In the genomic region with DNA sequence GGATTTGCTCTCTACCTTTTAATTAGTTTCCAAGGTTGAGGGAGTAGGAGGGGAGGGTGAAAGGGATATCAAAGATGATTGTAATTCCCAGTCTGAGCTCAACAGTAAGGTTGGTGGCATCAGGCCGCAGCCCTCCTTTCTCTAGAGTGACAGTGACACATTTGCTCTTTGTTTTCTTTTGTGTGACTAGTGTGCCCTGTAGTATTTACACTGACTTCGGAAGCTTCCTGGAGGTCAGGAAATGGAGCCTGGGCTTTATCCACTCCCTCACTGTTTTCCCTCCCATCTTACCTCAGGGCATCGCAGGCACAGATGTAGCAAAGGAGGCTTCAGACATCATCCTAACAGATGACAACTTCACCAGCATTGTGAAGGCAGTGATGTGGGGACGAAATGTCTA, we compare ENCODE assay signal across 25 cellular contexts. TPM values are rescaled to one million over a fixed set of nuclear protein-coding genes. Genes with fewer than 3 reads are reported as not detected.
A peak's percentile ranks its signal among the peaks of the same experiment; 100 is the strongest.
DNase-seq lines count a peak whose midpoint lies in the region; ATAC-seq, FAIRE-seq and TF ChIP-seq lines count a peak whose summit lies in the region.
"Had no signal": no experiment of that assay in that cellular context is flagged by ENCODE, and none has a peak within 500 bp of the region (broad histone marks: within the 10 kb centered on the region; RNA-seq: fewer than 3 reads in every experiment).

No MANE protein-coding gene starts in this region.

- in situ Hi-C loops in K562 (cut with MboI): no loop called here

- POLR2A ChIA-PET in K562 (lab: Yijun Ruan, JAX): interaction anchor here (0.7 to 1.3 kb wide), 2 partner anchors 9 to 22 kb away, joined by 3 to 4 read pairs; no protein-coding TSS in a partner anchor

- TF ChIP-seq CTCF in K562 (IDR thresholded peaks at IDR 0.05 in 2 of 3, conservative IDR thresholded peaks at IDR 0.05 in 1 of 3; ENCODE audit: insufficient read depth in 2 of 3, low read depth in 1 of 3, low read length in 3 of 3) (no peak), nephron progenitor cell (IDR thresholded peaks at IDR 0.05) (no peak)

- peaks cover 48% of the 10 kb centered on the region for H3K36me3 ChIP-seq in K562 (ENCODE audit: control insufficient read depth, insufficient read depth, low read length)

- H3K4me3 ChIP-seq in K562: no peak overlapping the region
- H3K4me3 ChIP-seq: SK-N-MC had no signal

- DNase-seq in SIG-M5 treated with dmso at 0.1 percent for 504 hours (lab: John Stamatoyannopoulos, UW; ENCODE audit: unreplicated experiment): peak; percentile 19
- DNase-seq in SIG-M5 (lab: John Stamatoyannopoulos, UW): no peak
- peak; percentile 8 for DNase-seq in NCI-H146 treated with DMSO at 0.1 percent for 48 hours (lab: John Stamatoyannopoulos, UW; ENCODE audit: unreplicated experiment)
- DNase-seq in K562 (ENCODE audit: extremely low read depth in 1 of 4, low spot score in 3 of 4): no peak
- no peak for DNase-seq in nephron progenitor cell
- DNase-seq in NCI-H2171 (lab: John Stamatoyannopoulos, UW): no peak
- DNase-seq in caudate nucleus (lab: John Stamatoyannopoulos, UW): no peak
- DNase-seq in activated CD8-positive, alpha-beta memory T cell treated with anti-CD3 and anti-CD28 coated beads, Interleukin-2, amount 50 U/mL, for 4 hours: no peak
- DNase-seq: Calu3, GDM1, GOT3, HCEC 1CT, NCI-H1092 treated with DMSO at 0.1 percent for 48 hours, NCI-H1694, NCI-H2029 treated with DMSO at 0.1 percent for 48 hours, NCI-H345, NCI-H510A treated with DMSO at 0.1 percent for 48 hours, NCI-H774, Right ventricle myocardium superior, RPMI8226 had no signal

- no peak overlapping the region for H2AFZ ChIP-seq in K562 (ENCODE audit: low read depth, low read length)

- H3K27me3 ChIP-seq in K562 (ENCODE audit: control insufficient read depth in 2 of 2, insufficient read depth in 2 of 2, low read length in 2 of 2): no peaks in the 10 kb centered on the region

- H3K9me1 ChIP-seq in K562 (ENCODE audit: control insufficient read depth, insufficient read depth, low read length): no peaks in the 10 kb centered on the region

- CTCF ChIA-PET in K562 (lab: Yijun Ruan, JAX; ENCODE audit: low intra/inter-chr PET ratio): no interaction called here

- no peak for ATAC-seq in K562

- intact Hi-C loops in K562 (cut with micrococcal nuclease): no loop called here

- no peak for TF ChIP-seq EP300 in K562 (IDR thresholded peaks at IDR 0.05; ENCODE audit: low read length)

- H3K79me2 ChIP-seq in K562 (ENCODE audit: control insufficient read depth, insufficient read depth, low read length): no peaks in the 10 kb centered on the region

- no peak overlapping the region for H3K4me2 ChIP-seq in K562 (ENCODE audit: insufficient read depth, low read length)

- H3K9me3 Mint-ChIP-seq in nephron progenitor cell: no peaks in the 10 kb centered on the region
- H3K9me3 Mint-ChIP-seq: IgD-negative memory B cell had no signal

- peak; percentile 40 for FAIRE-seq in K562 (lab: Jason Lieb, UNC)
- FAIRE-seq: GM12891 had no signal

- peaks cover 42% of the 10 kb centered on the region for H3K36me3 Mint-ChIP-seq in nephron progenitor cell (ENCODE audit: low read depth)

- no peak overlapping the region for H3K4me3 Mint-ChIP-seq in nephron progenitor cell
- H3K4me3 Mint-ChIP-seq: IgD-negative memory B cell had no signal

- H3K27ac Mint-ChIP-seq in nephron progenitor cell: peak overlapping the region; percentile 90

- H4K20me1 ChIP-seq in K562 (replicated peaks; ENCODE audit: control insufficient read depth, insufficient read depth, low read length): no peaks in the 10 kb centered on the region

- no peak for TF ChIP-seq POLR2A in K562 (conservative IDR thresholded peaks at IDR 0.05)

- 73% methylated on average over 4 of the region's 4 CpGs for WGBS in K562 (ENCODE audit: insufficient coverage, low coverage, missing lambda C conversion rate)

- H3K27ac ChIP-seq in K562 (ENCODE audit: extremely low read depth, low read depth, low read length) (no peak overlapping the region), caudate nucleus (ENCODE audit: low read depth, low read length) (no peak overlapping the region)
- H3K27ac ChIP-seq: SK-N-MC had no signal

- peaks cover 13% of the 10 kb centered on the region for H3K4me1 Mint-ChIP-seq in nephron progenitor cell

- H3K9me3 ChIP-seq in K562 (replicated peaks; ENCODE audit: control insufficient read depth, insufficient read depth, low read depth, low read length): no peaks in the 10 kb centered on the region

- H3K4me1 ChIP-seq in K562 (replicated peaks in 1 of 2; ENCODE audit: control insufficient read depth in 2 of 2, insufficient read depth in 2 of 2, low read length in 2 of 2): no peaks in the 10 kb centered on the region

- TF ChIP-seq RAD21 in K562 (CRISPR knock-in tag; conservative IDR thresholded peaks at IDR 0.05 in 1 of 2, IDR thresholded peaks at IDR 0.05 in 1 of 2): no peak

- BruUV-seq in K562 (replicated peaks; lab: Mats Ljungman, UMichigan): no TSS peak

- peaks cover 4% of the 10 kb centered on the region for H3K27me3 Mint-ChIP-seq in nephron progenitor cell (ENCODE audit: low read depth, poor library complexity)
- H3K27me3 Mint-ChIP-seq: IgD-negative memory B cell had no signal

- H3K9ac ChIP-seq in K562 (ENCODE audit: insufficient read depth in 1 of 2, low read depth in 2 of 2, low read length in 2 of 2): no peak overlapping the region

TF ChIP-seq in K562, 482 proteins besides CTCF, POLR2A, EP300 and RAD21:
- TF ChIP-seq CBFA2T3 (IDR thresholded peaks at IDR 0.05) (no peak), HMGN3 (IDR thresholded peaks at IDR 0.05; ENCODE audit: borderline replicate concordance, extremely low read depth, insufficient read length, low read depth, low read length) (no peak), MCM3 (IDR thresholded peaks at IDR 0.05) (no peak), ZNF184 (CRISPR knock-in tag; IDR thresholded peaks at IDR 0.05) (no peak), ZNF445 (CRISPR knock-in tag; IDR thresholded peaks at IDR 0.05; ENCODE audit: low read depth) (no peak), ILK (tag; IDR thresholded peaks at IDR 0.05; ENCODE audit: borderline replicate concordance, low read depth) (no peak), ZNF583 (CRISPR knock-in tag; IDR thresholded peaks at IDR 0.05) (no peak), U2AF1 (optimal IDR thresholded peaks at IDR 0.05; ENCODE audit: low read depth, low read length) (no peak), KHSRP (IDR thresholded peaks at IDR 0.05) (no peak), MCM2 (IDR thresholded peaks at IDR 0.05; ENCODE audit: low read depth) (no peak), JUND (IDR thresholded peaks at IDR 0.05; ENCODE audit: borderline replicate concordance, low read depth, low read length) (no peak), JUND (tag; IDR thresholded peaks at IDR 0.05; ENCODE audit: borderline replicate concordance, low read depth, low read length) (no peak), ZNF830 (CRISPR knock-in tag; IDR thresholded peaks at IDR 0.05) (no peak)
- TF ChIP-seq, protein P1, sequence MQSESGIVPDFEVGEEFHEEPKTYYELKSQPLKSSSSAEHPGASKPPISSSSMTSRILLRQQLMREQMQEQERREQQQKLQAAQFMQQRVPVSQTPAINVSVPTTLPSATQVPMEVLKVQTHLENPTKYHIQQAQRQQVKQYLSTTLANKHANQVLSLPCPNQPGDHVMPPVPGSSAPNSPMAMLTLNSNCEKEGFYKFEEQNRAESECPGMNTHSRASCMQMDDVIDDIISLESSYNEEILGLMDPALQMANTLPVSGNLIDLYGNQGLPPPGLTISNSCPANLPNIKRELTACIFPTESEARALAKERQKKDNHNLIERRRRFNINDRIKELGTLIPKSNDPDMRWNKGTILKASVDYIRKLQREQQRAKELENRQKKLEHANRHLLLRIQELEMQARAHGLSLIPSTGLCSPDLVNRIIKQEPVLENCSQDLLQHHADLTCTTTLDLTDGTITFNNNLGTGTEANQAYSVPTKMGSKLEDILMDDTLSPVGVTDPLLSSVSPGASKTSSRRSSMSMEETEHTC (IDR thresholded peaks at IDR 0.05): no peak
- TF ChIP-seq, protein P2, sequence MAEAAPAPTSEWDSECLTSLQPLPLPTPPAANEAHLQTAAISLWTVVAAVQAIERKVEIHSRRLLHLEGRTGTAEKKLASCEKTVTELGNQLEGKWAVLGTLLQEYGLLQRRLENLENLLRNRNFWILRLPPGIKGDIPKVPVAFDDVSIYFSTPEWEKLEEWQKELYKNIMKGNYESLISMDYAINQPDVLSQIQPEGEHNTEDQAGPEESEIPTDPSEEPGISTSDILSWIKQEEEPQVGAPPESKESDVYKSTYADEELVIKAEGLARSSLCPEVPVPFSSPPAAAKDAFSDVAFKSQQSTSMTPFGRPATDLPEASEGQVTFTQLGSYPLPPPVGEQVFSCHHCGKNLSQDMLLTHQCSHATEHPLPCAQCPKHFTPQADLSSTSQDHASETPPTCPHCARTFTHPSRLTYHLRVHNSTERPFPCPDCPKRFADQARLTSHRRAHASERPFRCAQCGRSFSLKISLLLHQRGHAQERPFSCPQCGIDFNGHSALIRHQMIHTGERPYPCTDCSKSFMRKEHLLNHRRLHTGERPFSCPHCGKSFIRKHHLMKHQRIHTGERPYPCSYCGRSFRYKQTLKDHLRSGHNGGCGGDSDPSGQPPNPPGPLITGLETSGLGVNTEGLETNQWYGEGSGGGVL (CRISPR knock-in tag; IDR thresholded peaks at IDR 0.05): no peak
- TF ChIP-seq, protein P3, sequence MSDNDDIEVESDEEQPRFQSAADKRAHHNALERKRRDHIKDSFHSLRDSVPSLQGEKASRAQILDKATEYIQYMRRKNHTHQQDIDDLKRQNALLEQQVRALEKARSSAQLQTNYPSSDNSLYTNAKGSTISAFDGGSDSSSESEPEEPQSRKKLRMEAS (CRISPR knock-in tag; IDR thresholded peaks at IDR 0.05): no peak
TF ChIP-seq in K562: peak in this region for 0.

RNA-seq across cellular contexts. Expression of a gene that starts 44.7 kb away (rescaled TPM):
- total RNA-seq in K562 (2011; cell fraction: chromatin; rRNA removed; ENCODE audit: low replicate concordance): not detected in 2 replicates
- not detected in 2 replicates for total RNA-seq in K562 (2011; cell fraction: nucleolus; rRNA removed)
- total RNA-seq in K562 (2011; cell fraction: nucleoplasm; rRNA removed): not detected in 2 replicates
- not detected in 2 replicates for total RNA-seq in K562 (2014; rRNA removed)
- not detected in 2 replicates for total RNA-seq in K562 (2014; rRNA removed; fragmentation: Illumina TruSeq; extraction: Trizol)
- not detected in 2 replicates for total RNA-seq in K562 (2015; rRNA removed; fragmentation: Illumina TruSeq; extraction: Trizol)
- total RNA-seq in K562 (2021): not detected in 2 replicates
- polyA plus RNA-seq in K562 (2011; rRNA removed): not detected in 2 replicates
- polyA plus RNA-seq in K562 (2011; cell fraction: cytosol; rRNA removed): not detected in 2 replicates
- not detected in 2 replicates for polyA plus RNA-seq in K562 (2011; cell fraction: nucleus; rRNA removed)
- polyA plus RNA-seq in K562 (2012): not detected in 2 replicates
- polyA plus RNA-seq in K562 (2014; fragmentation: Illumina TruSeq; extraction: Trizol): not detected in 2 replicates
- polyA plus RNA-seq in K562 (2014; fragmentation: Nextera tagmentation; extraction: Ambion mirVana): not detected
- not detected in 2 replicates for polyA plus RNA-seq in K562 (2014; rRNA removed)
- polyA minus RNA-seq in K562 (2011; rRNA and poly(A)+ RNA removed): not detected in 2 replicates
- polyA minus RNA-seq in K562 (2011; cell fraction: cytosol; rRNA and poly(A)+ RNA removed): not detected in 2 replicates
- not detected in 2 replicates for polyA minus RNA-seq in K562 (2011; cell fraction: nucleus; rRNA and poly(A)+ RNA removed)
- total RNA-seq: A172, Calu3 had no signal
- polyA plus RNA-seq: BJ had no signal

Comparison
In these comparisons a context has a peak if more than half of its experiments do, and no peak if none do; other contexts are left out.
1. DNase-seq: peak in SIG-M5 treated with dmso at 0.1 percent for 504 hours (single experiment) and NCI-H146 treated with DMSO at 0.1 percent for 48 hours (single experiment); none in SIG-M5 (single experiment), K562 (0 of 4), nephron progenitor cell (single experiment), NCI-H2171 (single experiment), caudate nucleus (0 of 61) and activated CD8-positive, alpha-beta memory T cell treated with anti-CD3 and anti-CD28 coated beads, Interleukin-2, amount 50 U/mL, for 4 hours (single experiment).